Comparison of ENCODE assay signal across 17 cellular contexts in the genomic region with DNA sequence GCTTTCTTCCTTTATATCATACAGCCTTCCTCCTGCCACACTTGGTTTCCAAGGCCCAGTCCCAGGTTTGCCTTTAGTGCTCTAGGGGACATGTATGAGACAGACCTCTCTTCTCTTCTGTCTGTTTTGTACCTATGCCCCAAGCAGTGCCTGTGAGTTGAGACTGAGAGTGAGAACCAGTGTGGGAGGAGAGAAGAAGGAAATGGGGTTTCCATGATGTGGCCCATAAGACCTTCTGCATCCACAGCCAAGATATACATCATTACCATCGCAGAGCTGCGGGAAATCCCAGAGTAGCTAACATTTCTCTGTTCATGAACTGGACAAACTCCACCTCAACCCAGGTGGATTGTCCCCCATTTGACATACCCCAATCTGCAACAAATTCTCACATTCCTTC. TPM values are rescaled to one million over a fixed set of nuclear protein-coding genes. Genes with fewer than 3 reads are reported as not detected.
DNase-seq lines count a peak whose midpoint lies in the region; ATAC-seq and TF ChIP-seq lines count a peak whose summit lies in the region.
"Had no signal": no experiment of that assay in that cellular context is flagged by ENCODE, and none has a peak within 500 bp of the region (broad histone marks: within the 10 kb centered on the region; RNA-seq: fewer than 3 reads in every experiment).

No MANE protein-coding gene starts in this region.

- no peaks in the 10 kb centered on the region for H3K27me3 ChIP-seq in CD8-positive, alpha-beta T cell (ENCODE audit: insufficient read depth, low read length)

- peak overlapping the region; percentile 20 for H3K27ac ChIP-seq in CD8-positive, alpha-beta T cell (ENCODE audit: low read depth, low read length)
- H3K27ac ChIP-seq: psoas muscle had no signal

- H3K4me3 ChIP-seq in CD8-positive, alpha-beta T cell (ENCODE audit: low read depth, low read length) = peak overlapping the region; percentile 59
- H3K4me3 ChIP-seq: psoas muscle had no signal

- peaks cover 98% of the 10 kb centered on the region for H3K4me1 Mint-ChIP-seq in CD8-positive, alpha-beta T cell (ENCODE audit: low read depth)
- peaks cover 79% of the 10 kb centered on the region for H3K4me1 Mint-ChIP-seq in activated CD8-positive, alpha-beta T cell treated with anti-CD3 and anti-CD28 coated beads, Interleukin-2, amount 10 ng/mL, durations not matched to agents 7 days and 5 days (ENCODE audit: low read depth)
- peaks cover 78 to 90% of the 10 kb centered on the region in 2 donors for H3K4me1 Mint-ChIP-seq in natural killer cell treated with Interleukin-12 subunit alpha and Interleukin-12 subunit beta and Interleukin-15 and Interleukin-18, amount 100 ng/mL, for 72 hours (ENCODE audit: low read depth in 2 of 2)

- ATAC-seq in CD8-positive, alpha-beta T cell = no peak
- peak; percentile 25 for ATAC-seq in HG02642 (IDR thresholded peaks at IDR 0.05; ENCODE audit: poor library complexity, unreplicated experiment)
- peak; percentile 9 for ATAC-seq in activated CD8-positive, alpha-beta T cell treated with anti-CD3 and anti-CD28 coated beads, Interleukin-2, amount 10 ng/mL, durations not matched to agents 7 days and 5 days
- ATAC-seq in natural killer cell treated with Interleukin-12 subunit alpha and Interleukin-12 subunit beta and Interleukin-15 and Interleukin-18, amount 100 ng/mL, for 72 hours = peak in 1 of 2 donors; percentile 25
- ATAC-seq: HepG2, PC-3, psoas muscle had no signal

- TF ChIP-seq CTCF in CD8-positive, alpha-beta T cell (IDR thresholded peaks at IDR 0.05) = no peak

- CTCF ChIA-PET in CD8-positive, alpha-beta T cell (lab: Charles Lee) = interaction anchor here (0.9 to 7.3 kb wide), 8 partner anchors 11 to 257 kb away, joined by 3 to 67 read pairs (median 10); no protein-coding TSS in a partner anchor
- CTCF ChIA-PET in activated CD8-positive, alpha-beta T cell treated with anti-CD3 and anti-CD28 coated beads, Interleukin-2, amount 10 ng/mL, durations not matched to agents 7 days and 5 days (lab: Charles Lee) = interaction anchor here (0.8 to 7.6 kb wide), 9 partner anchors 7 to 232 kb away, joined by 3 to 117 read pairs (median 21); no protein-coding TSS in a partner anchor

- no peaks in the 10 kb centered on the region for H3K9me3 ChIP-seq in CD8-positive, alpha-beta T cell (ENCODE audit: low read length)
- H3K9me3 ChIP-seq: psoas muscle had no signal

- POLR2A ChIA-PET in CD8-positive, alpha-beta T cell (lab: Charles Lee) = interaction anchor here (1.2 to 5.3 kb wide), 2 partner anchors 15 to 22 kb away, joined by 6 to 44 read pairs; no protein-coding TSS in a partner anchor
- POLR2A ChIA-PET in activated CD8-positive, alpha-beta T cell treated with anti-CD3 and anti-CD28 coated beads, Interleukin-2, amount 10 ng/mL, durations not matched to agents 7 days and 5 days (lab: Charles Lee) = interaction anchor here (1.3 kb wide), 1 partner anchor 16 kb away, joined by 7 read pairs; no protein-coding TSS in a partner anchor

- peak overlapping the region; percentile 89 for H3K4me3 Mint-ChIP-seq in CD8-positive, alpha-beta T cell
- H3K4me3 Mint-ChIP-seq in activated CD8-positive, alpha-beta T cell treated with anti-CD3 and anti-CD28 coated beads, Interleukin-2, amount 10 ng/mL, durations not matched to agents 7 days and 5 days = peak overlapping the region; percentile 91
- peak overlapping the region; percentile 73 for H3K4me3 Mint-ChIP-seq in natural killer cell treated with Interleukin-12 subunit alpha and Interleukin-12 subunit beta and Interleukin-15 and Interleukin-18, amount 100 ng/mL, for 72 hours

- peak overlapping the region; percentile 98 for H3K27ac Mint-ChIP-seq in CD8-positive, alpha-beta T cell
- peak overlapping the region; percentile 86 for H3K27ac Mint-ChIP-seq in activated CD8-positive, alpha-beta T cell treated with anti-CD3 and anti-CD28 coated beads, Interleukin-2, amount 10 ng/mL, durations not matched to agents 7 days and 5 days
- H3K27ac Mint-ChIP-seq in natural killer cell treated with Interleukin-12 subunit alpha and Interleukin-12 subunit beta and Interleukin-15 and Interleukin-18, amount 100 ng/mL, for 72 hours = peak overlapping the region; percentile 86 to 89

- H3K36me3 Mint-ChIP-seq in CD8-positive, alpha-beta T cell = peaks cover 70% of the 10 kb centered on the region
- peaks cover 68% of the 10 kb centered on the region for H3K36me3 Mint-ChIP-seq in activated CD8-positive, alpha-beta T cell treated with anti-CD3 and anti-CD28 coated beads, Interleukin-2, amount 10 ng/mL, durations not matched to agents 7 days and 5 days (ENCODE audit: low read depth)
- H3K36me3 Mint-ChIP-seq in natural killer cell treated with Interleukin-12 subunit alpha and Interleukin-12 subunit beta and Interleukin-15 and Interleukin-18, amount 100 ng/mL, for 72 hours = peaks cover 44% of the 10 kb centered on the region

- H3K27me3 Mint-ChIP-seq in CD8-positive, alpha-beta T cell (ENCODE audit: low read depth) = no peaks in the 10 kb centered on the region
- no peaks in the 10 kb centered on the region for H3K27me3 Mint-ChIP-seq in activated CD8-positive, alpha-beta T cell treated with anti-CD3 and anti-CD28 coated beads, Interleukin-2, amount 10 ng/mL, durations not matched to agents 7 days and 5 days (ENCODE audit: low read depth)
- H3K27me3 Mint-ChIP-seq in natural killer cell treated with Interleukin-12 subunit alpha and Interleukin-12 subunit beta and Interleukin-15 and Interleukin-18, amount 100 ng/mL, for 72 hours = no peaks in the 10 kb centered on the region

- no peaks in the 10 kb centered on the region for H3K9me3 Mint-ChIP-seq in CD8-positive, alpha-beta T cell
- H3K9me3 Mint-ChIP-seq in activated CD8-positive, alpha-beta T cell treated with anti-CD3 and anti-CD28 coated beads, Interleukin-2, amount 10 ng/mL, durations not matched to agents 7 days and 5 days (ENCODE audit: insufficient read depth) = no peaks in the 10 kb centered on the region
- H3K9me3 Mint-ChIP-seq in natural killer cell treated with Interleukin-12 subunit alpha and Interleukin-12 subunit beta and Interleukin-15 and Interleukin-18, amount 100 ng/mL, for 72 hours = no peaks in the 10 kb centered on the region

- no peak for DNase-seq in CD8-positive, alpha-beta T cell
- DNase-seq in activated CD8-positive, alpha-beta T cell treated with anti-CD3 and anti-CD28 coated beads, Interleukin-2, amount 10 ng/mL, durations not matched to agents 7 days and 5 days = no peak
- DNase-seq in natural killer cell treated with Interleukin-12 subunit alpha and Interleukin-12 subunit beta and Interleukin-15 and Interleukin-18, amount 100 ng/mL, for 72 hours (ENCODE audit: low spot score) = no peak
- no peak for DNase-seq in NK-92 treated with Interleukin-12 subunit alpha and Interleukin-12 subunit beta, amount 100 ng/mL, for 24 hours (lab: John Stamatoyannopoulos, UW)
- no peak for DNase-seq in NCI-H1417 (lab: John Stamatoyannopoulos, UW)
- DNase-seq in NCI-H146 treated with DMSO at 0.1 percent for 48 hours (lab: John Stamatoyannopoulos, UW; ENCODE audit: unreplicated experiment) = no peak
- no peak for DNase-seq in AG08396 (ENCODE audit: low spot score)
- DNase-seq: aorta, hippocampal formation, NCI-H2107, PC-3, psoas muscle, T-helper 9 cell had no signal

- intact Hi-C loops in CD8-positive, alpha-beta T cell (cut with DNase I, micrococcal nuclease) = loop anchor here in 1 of 2 experiments (10.0 kb wide), 1 partner anchor 567 kb away; a partner anchor contains a TSS

- H3K4me1 ChIP-seq in CD8-positive, alpha-beta T cell (ENCODE audit: insufficient read depth, low read length) = peaks cover 69% of the 10 kb centered on the region
- H3K4me1 ChIP-seq: psoas muscle had no signal

- no peaks in the 10 kb centered on the region for H3K36me3 ChIP-seq in CD8-positive, alpha-beta T cell (ENCODE audit: insufficient read depth, low read length)

RNA-seq across cellular contexts. Expression of a gene that starts 2.8 kb away (rescaled TPM):
- total RNA-seq in CD8-positive, alpha-beta T cell = 10 to 100 TPM; 70.9 to 84.8 TPM
- total RNA-seq in activated CD8-positive, alpha-beta T cell treated with anti-CD3 and anti-CD28 coated beads, Interleukin-2, amount 10 ng/mL, durations not matched to agents 7 days and 5 days = 10 to 100 TPM; 81.0 to 84.6 TPM
- total RNA-seq in natural killer cell treated with Interleukin-12 subunit alpha and Interleukin-12 subunit beta and Interleukin-15 and Interleukin-18, amount 100 ng/mL, for 72 hours = 10 to 100 TPM; 45.9 to 67.2 TPM
- total RNA-seq: G401, HepG2, lung microvascular endothelial cell, PC-3 had no signal

RNA-seq across cellular contexts. Expression of a gene that starts 38.0 kb away (rescaled TPM):
- total RNA-seq in CD8-positive, alpha-beta T cell = not detected
- not detected for total RNA-seq in activated CD8-positive, alpha-beta T cell treated with anti-CD3 and anti-CD28 coated beads, Interleukin-2, amount 10 ng/mL, durations not matched to agents 7 days and 5 days
- not detected for total RNA-seq in natural killer cell treated with Interleukin-12 subunit alpha and Interleukin-12 subunit beta and Interleukin-15 and Interleukin-18, amount 100 ng/mL, for 72 hours
- total RNA-seq: aorta, G401, HepG2, lung microvascular endothelial cell, PC-3, psoas muscle had no signal
